ENCODE assay signal across 1 cellular context in the genomic region with DNA sequence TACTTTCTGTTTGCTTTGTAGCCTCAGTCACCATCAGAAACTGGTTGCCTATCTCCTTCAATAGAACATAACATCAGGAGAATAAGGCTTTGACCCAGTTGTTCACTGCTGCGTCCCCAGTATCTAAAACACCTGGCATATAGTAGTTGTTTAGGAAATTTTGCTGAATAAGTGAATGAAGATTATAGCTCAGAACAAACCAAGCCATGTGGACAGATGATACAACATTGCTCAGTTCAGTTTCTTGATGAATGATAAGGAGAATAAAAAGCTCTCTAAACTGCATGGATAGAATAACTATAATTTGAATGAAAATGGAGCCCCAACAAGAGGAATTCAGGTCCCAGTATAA.
TF ChIP-seq lines count a peak whose summit lies in the region.

No MANE protein-coding gene starts in this region.

TF ChIP-seq in GM12878, 131 proteins besides CTCF, POLR2A, EP300 and RAD21 (continued from another document):
- TF ChIP-seq, protein P1, sequence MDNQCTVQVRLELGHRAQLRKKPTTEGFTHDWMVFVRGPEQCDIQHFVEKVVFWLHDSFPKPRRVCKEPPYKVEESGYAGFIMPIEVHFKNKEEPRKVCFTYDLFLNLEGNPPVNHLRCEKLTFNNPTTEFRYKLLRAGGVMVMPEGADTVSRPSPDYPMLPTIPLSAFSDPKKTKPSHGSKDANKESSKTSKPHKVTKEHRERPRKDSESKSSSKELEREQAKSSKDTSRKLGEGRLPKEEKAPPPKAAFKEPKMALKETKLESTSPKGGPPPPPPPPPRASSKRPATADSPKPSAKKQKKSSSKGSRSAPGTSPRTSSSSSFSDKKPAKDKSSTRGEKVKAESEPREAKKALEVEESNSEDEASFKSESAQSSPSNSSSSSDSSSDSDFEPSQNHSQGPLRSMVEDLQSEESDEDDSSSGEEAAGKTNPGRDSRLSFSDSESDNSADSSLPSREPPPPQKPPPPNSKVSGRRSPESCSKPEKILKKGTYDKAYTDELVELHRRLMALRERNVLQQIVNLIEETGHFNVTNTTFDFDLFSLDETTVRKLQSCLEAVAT (IDR thresholded peaks at IDR 0.05): no peak
TF ChIP-seq in GM12878: peak in this region for 1.
